In the genomic region with DNA sequence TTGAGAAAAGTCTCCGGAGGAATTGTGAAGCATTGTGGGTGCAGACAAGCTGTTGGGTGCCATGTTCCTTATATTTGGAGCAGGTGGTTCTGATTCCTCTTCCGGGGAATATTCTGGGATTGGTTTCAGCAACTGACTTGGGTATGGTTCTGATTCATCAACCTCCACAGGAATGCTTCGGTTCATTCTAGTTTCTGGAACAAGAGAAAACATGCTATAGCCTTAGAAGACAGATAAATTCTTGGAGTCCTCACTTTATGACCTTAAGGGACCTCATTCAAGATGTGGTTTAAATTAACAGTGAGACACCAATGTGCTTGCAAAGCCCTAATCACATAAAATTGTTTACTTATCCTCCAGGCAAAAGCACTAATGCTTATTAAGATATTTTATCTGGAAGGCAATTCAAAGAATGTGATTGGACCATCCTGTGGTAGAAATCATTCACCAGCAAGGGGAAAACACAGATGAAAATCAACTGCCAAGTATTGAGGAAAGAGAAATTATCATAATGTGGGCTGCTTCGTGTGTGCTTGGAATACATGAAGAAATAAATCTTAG, we compare ENCODE assay signal across 10 cellular contexts. TPM values are rescaled to one million over a fixed set of nuclear protein-coding genes. Genes with fewer than 3 reads are reported as not detected.
DNase-seq lines count a peak whose midpoint lies in the region; ATAC-seq and TF ChIP-seq lines count a peak whose summit lies in the region.
"Had no signal": no experiment of that assay in that cellular context is flagged by ENCODE, and none has a peak within 500 bp of the region (broad histone marks: within the 10 kb centered on the region; RNA-seq: fewer than 3 reads in every experiment).

No MANE protein-coding gene starts in this region.

- H3K27ac ChIP-seq in C4-2B (peak overlapping the region; percentile 75), SK-N-SH (ENCODE audit: low read depth in 2 of 2, low read length in 1 of 2) (peak overlapping the region; percentile 94 to 95), sigmoid colon (peak overlapping the region; percentile 75 to 87 (median 86)), SJCRH30 (no peak overlapping the region)

- H3K9me2 ChIP-seq in SK-N-SH = no peaks in the 10 kb centered on the region

- H3K9ac ChIP-seq in SK-N-SH = peak overlapping the region; percentile 56; the same call in 1 of the 2 replicates

- peaks cover 37% of the 10 kb centered on the region for H3F3A ChIP-seq in SK-N-SH (replicated peaks; ENCODE audit: insufficient read depth)

- TF ChIP-seq POLR2A in sigmoid colon (IDR thresholded peaks at IDR 0.05) = no peak

- peak; percentile 29; the same call in 1 of the 2 replicates for TF ChIP-seq RAD21 in SK-N-SH (IDR thresholded peaks at IDR 0.05; ENCODE audit: low read length)

- H4K20me1 ChIP-seq in SK-N-SH (ENCODE audit: insufficient read depth) = no peaks in the 10 kb centered on the region

- H3K27me3 ChIP-seq in SK-N-SH (ENCODE audit: insufficient read depth) (no peaks in the 10 kb centered on the region), sigmoid colon (no peaks in the 10 kb centered on the region), SJCRH30 (no peaks in the 10 kb centered on the region)

- peak in 1 of 2 experiments; percentile 85; a peak in 1 of 4 replicates for TF ChIP-seq EP300 in SK-N-SH (IDR thresholded peaks at IDR 0.05; ENCODE audit: borderline replicate concordance in 1 of 2, low read depth in 1 of 2, low read length in 1 of 2)
- no peak for TF ChIP-seq EP300 in sigmoid colon (IDR thresholded peaks at IDR 0.05)

- peak overlapping the region; percentile 8; the same call in 1 of the 2 replicates for H2AFZ ChIP-seq in SK-N-SH (ENCODE audit: low read depth)

- intact Hi-C loops in sigmoid colon (cut with DNase I) = no loop called here
- intact Hi-C loops in head of caudate nucleus (cut with DNase I) = no loop called here

- H3K4me1 ChIP-seq in SK-N-SH (ENCODE audit: control insufficient read depth in 1 of 2, insufficient read depth in 2 of 2, low read depth in 1 of 2, low read length in 1 of 2) (peaks cover 33 to 37% of the 10 kb centered on the region in 2 experiments), sigmoid colon (peaks cover 0 to 61% (median 53%) of the 10 kb centered on the region in 4 donors), SJCRH30 (peaks cover 39% of the 10 kb centered on the region)

- TF ChIP-seq CTCF in C4-2B (conservative IDR thresholded peaks at IDR 0.05) (no peak), SK-N-SH (IDR thresholded peaks at IDR 0.05) (no peak), fibroblast of mammary gland (conservative IDR thresholded peaks at IDR 0.05; ENCODE audit: control insufficient read depth, insufficient read depth, low read depth, low read length) (no peak), sigmoid colon (IDR thresholded peaks at IDR 0.05) (no peak)

- DNase-seq in SK-N-SH = peak; percentile 53
- DNase-seq in fibroblast of mammary gland (ENCODE audit: low read depth) = peak; percentile 89
- no peak for DNase-seq in sigmoid colon
- DNase-seq in SIG-M5 (lab: John Stamatoyannopoulos, UW) = no peak
- DNase-seq in SJCRH30 = no peak
- no peak for DNase-seq in head of caudate nucleus
- DNase-seq: NCI-H345 had no signal

- H3K4me3 ChIP-seq in SK-N-SH (ENCODE audit: low read depth in 2 of 2, low read length in 1 of 2) (peak overlapping the region; percentile 28 to 35; a peak in 2 of 4 replicates), fibroblast of mammary gland (ENCODE audit: control insufficient read depth, low read depth, low read length) (peak overlapping the region; percentile 22), sigmoid colon (no peak overlapping the region), SJCRH30 (no peak overlapping the region)
- H3K4me3 ChIP-seq: mucosa of descending colon had no signal

- CTCF ChIA-PET in SK-N-SH (lab: Yijun Ruan, JAX) = interaction anchor here (0.7 to 1.3 kb wide), 2 partner anchors 11 to 108 kb away, joined by 3 read pairs; no protein-coding TSS in a partner anchor

- H3K4me2 ChIP-seq in SK-N-SH = peak overlapping the region; percentile 80

- WGBS in SK-N-SH (ENCODE audit: low lambda C conversion rate) = 2% methylated on average over 4 of the region's 4 CpGs
- 76 to 81% methylated on average over 4 of the region's 4 CpGs for WGBS in sigmoid colon, 2 donors

- no peak for ATAC-seq in HG02588 (IDR thresholded peaks at IDR 0.05; ENCODE audit: unreplicated experiment)

- H3K9me3 ChIP-seq in SK-N-SH = no peaks in the 10 kb centered on the region
- H3K9me3 ChIP-seq in sigmoid colon = no peaks in the 10 kb centered on the region
- H3K9me3 ChIP-seq in SJCRH30 (replicated peaks) = no peaks in the 10 kb centered on the region
- H3K9me3 ChIP-seq: mucosa of descending colon had no signal

- no peaks in the 10 kb centered on the region for H3K79me2 ChIP-seq in SK-N-SH (ENCODE audit: insufficient read depth)

- POLR2A ChIA-PET in SK-N-SH (lab: Yijun Ruan, JAX) = interaction anchor here (1.0 kb wide), 2 partner anchors 33 to 108 kb away, joined by 3 to 4 read pairs; no protein-coding TSS in a partner anchor

- H3K36me3 ChIP-seq in SK-N-SH (replicated peaks in 1 of 2; ENCODE audit: control insufficient read depth in 1 of 2, insufficient read depth in 2 of 2, low read length in 1 of 2) = no peaks in the 10 kb centered on the region
- no peaks in the 10 kb centered on the region for H3K36me3 ChIP-seq in sigmoid colon
- no peaks in the 10 kb centered on the region for H3K36me3 ChIP-seq in SJCRH30

TF ChIP-seq in SK-N-SH, 30 proteins besides CTCF, POLR2A, EP300 and RAD21 (continues in another document):
- TF ChIP-seq EZH2phosphoT487 (IDR thresholded peaks at IDR 0.05; ENCODE audit: borderline replicate concordance, low read depth) (no peak), TCF12 (IDR thresholded peaks at IDR 0.05) (peak; percentile 45; the same call in 1 of the 2 replicates), TEAD4 (IDR thresholded peaks at IDR 0.05; ENCODE audit: borderline replicate concordance, insufficient read depth) (0 out of 2 replicates have a peak, but pooled peaks have one; percentile 33), REST (IDR thresholded peaks at IDR 0.05; ENCODE audit: low read depth, low read length) (no peak), MAX (IDR thresholded peaks at IDR 0.05; ENCODE audit: low read depth) (no peak), FOXM1 (IDR thresholded peaks at IDR 0.05; ENCODE audit: low read depth) (no peak), POLR2AphosphoS5 (IDR thresholded peaks at IDR 0.05; ENCODE audit: low read depth, low read length) (no peak), GABPA (IDR thresholded peaks at IDR 0.05; ENCODE audit: low read depth) (no peak), TAF1 (IDR thresholded peaks at IDR 0.05; ENCODE audit: borderline replicate concordance, low read depth, low read length) (no peak), GATA2 (CRISPR knock-in tag; IDR thresholded peaks at IDR 0.05) (peak; percentile 62; the same call in 1 of the 2 replicates), SIN3A (IDR thresholded peaks at IDR 0.05; ENCODE audit: borderline replicate concordance, low read depth, low read length) (no peak), CHD2 (IDR thresholded peaks at IDR 0.05; ENCODE audit: low read length, partially characterized antibody) (peak; percentile 13), FOXJ3 (CRISPR knock-in tag; IDR thresholded peaks at IDR 0.05) (no peak), FOSL2 (IDR thresholded peaks at IDR 0.05; ENCODE audit: borderline replicate concordance, low read depth) (no peak), NFIC (IDR thresholded peaks at IDR 0.05; ENCODE audit: borderline replicate concordance) (no peak), RFX5 (IDR thresholded peaks at IDR 0.05; ENCODE audit: low read length) (no peak)
- TF ChIP-seq, protein P1, sequence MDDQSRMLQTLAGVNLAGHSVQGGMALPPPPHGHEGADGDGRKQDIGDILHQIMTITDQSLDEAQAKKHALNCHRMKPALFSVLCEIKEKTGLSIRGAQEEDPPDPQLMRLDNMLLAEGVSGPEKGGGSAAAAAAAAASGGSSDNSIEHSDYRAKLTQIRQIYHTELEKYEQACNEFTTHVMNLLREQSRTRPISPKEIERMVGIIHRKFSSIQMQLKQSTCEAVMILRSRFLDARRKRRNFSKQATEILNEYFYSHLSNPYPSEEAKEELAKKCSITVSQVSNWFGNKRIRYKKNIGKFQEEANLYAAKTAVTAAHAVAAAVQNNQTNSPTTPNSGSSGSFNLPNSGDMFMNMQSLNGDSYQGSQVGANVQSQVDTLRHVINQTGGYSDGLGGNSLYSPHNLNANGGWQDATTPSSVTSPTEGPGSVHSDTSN (IDR thresholded peaks at IDR 0.05) = no peak

RNA-seq across cellular contexts. Expression of gene TRAF3IP2, which starts 13.7 kb away (rescaled TPM):
- polyA plus RNA-seq in SK-N-SH (2012; rRNA removed) (5.5 and 5.6 TPM in 2 replicates), sigmoid colon (10 to 100 TPM; 39.2 to 58.5 (median 48.0) TPM)
- polyA plus RNA-seq in SK-N-SH (2012; cell fraction: cytosol; rRNA removed) = 6.1 and 8.0 TPM in 2 replicates
- polyA plus RNA-seq in SK-N-SH (2012; cell fraction: nucleus; rRNA removed) = 4.3 and 6.7 TPM in 2 replicates
- 10 to 100 TPM; 15.8 to 21.4 (median 17.3) TPM for total RNA-seq in sigmoid colon
- 41.2 and 43.6 TPM in 2 replicates for total RNA-seq in SJCRH30 (2014; rRNA removed; shearing (Covaris generic))

Comparison
In these comparisons a context has a peak if more than half of its experiments do, and no peak if none do; other contexts are left out.
1. DNase-seq: peak in SK-N-SH (single experiment) and fibroblast of mammary gland (single experiment); none in sigmoid colon (single experiment), SIG-M5 (single experiment), SJCRH30 (0 of 2) and head of caudate nucleus (0 of 42).
2. H3K4me3 ChIP-seq: peak in SK-N-SH (2 of 2) and fibroblast of mammary gland (single experiment); none in sigmoid colon (0 of 4) and SJCRH30 (single experiment).